ENCODE assay signal across 8 cellular contexts in the genomic region with DNA sequence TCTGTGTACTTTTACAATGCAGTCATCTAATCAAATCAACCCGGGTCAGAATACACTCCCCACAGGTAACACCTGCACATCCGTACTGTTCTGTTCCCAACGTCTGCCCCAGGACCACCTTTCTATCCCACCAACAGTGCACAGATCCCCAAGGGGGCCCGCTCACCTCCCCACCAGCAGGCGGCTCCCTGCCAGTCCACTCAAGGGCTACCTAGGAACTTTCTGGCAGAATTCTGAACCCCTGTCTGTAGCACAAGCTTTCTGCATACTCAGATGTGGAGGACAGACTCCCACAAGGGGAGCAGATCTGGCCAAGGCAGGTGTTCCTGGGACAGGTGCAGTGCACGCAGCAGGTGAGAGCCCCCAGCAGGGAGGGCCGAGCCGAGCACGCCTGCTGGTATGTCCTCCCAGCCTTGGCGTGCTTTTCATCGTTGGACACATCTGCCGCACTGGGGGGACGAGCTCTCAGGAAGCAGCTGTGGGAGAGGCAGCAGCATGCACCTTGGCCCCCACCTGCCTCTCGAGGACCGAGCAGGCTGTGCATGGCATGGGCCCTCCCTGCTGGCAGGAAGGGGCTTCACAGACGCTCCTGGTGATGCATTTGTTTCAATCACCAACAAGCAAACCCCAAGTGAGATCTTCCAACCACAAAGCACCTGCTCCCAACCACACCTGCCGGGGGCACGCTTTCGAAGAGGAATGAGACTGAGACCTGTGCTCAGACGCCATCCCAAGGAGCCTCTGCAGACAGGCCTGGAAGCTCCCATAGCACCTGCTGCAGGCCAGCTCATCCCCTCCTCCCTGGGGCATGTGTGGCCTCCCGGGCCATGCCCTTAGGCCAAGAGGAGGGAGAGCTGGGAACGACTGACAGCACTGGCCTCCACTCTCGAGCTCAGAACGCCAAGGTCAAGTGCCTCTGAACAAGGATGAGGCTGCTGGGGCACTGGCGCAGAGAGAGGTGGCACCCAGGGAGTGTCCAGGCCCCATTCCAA. TPM values are rescaled to one million over a fixed set of nuclear protein-coding genes. Genes with fewer than 3 reads are reported as not detected.
DNase-seq lines count a peak whose midpoint lies in the region; ATAC-seq, FAIRE-seq and TF ChIP-seq lines count a peak whose summit lies in the region.

No MANE protein-coding gene starts in this region.

- no peak for TF ChIP-seq CTCF in colonic mucosa (IDR thresholded peaks at IDR 0.05)
- no peak for TF ChIP-seq CTCF in upper lobe of left lung (IDR thresholded peaks at IDR 0.05)

- no peak for TF ChIP-seq POLR2A in upper lobe of left lung (IDR thresholded peaks at IDR 0.05)

- H3K27me3 ChIP-seq in colonic mucosa, result no peaks in the 10 kb centered on the region
- H3K27me3 ChIP-seq in upper lobe of left lung, result no peaks in the 10 kb centered on the region

- ATAC-seq in GM21786 (IDR thresholded peaks at IDR 0.05; ENCODE audit: unreplicated experiment), result peak; percentile 82
- ATAC-seq in upper lobe of left lung (ENCODE audit: low FRiP score in 2 of 2), result peak; percentile 41 to 70

- 63 to 90% methylated on average over 14 to 20 of the region's 25 CpGs for WGBS in upper lobe of left lung, 2 donors

- DNase-seq in GM18507 (ENCODE audit: extremely low spot score, insufficient read length, low read depth), result no peak
- peak; percentile 37 for DNase-seq in NCI-H1092 (lab: John Stamatoyannopoulos, UW)
- DNase-seq in colonic mucosa, result peak; percentile 62
- DNase-seq in upper lobe of left lung, result peak; percentile 54 to 81
- DNase-seq in NOMO-1 (lab: John Stamatoyannopoulos, UW; ENCODE audit: unreplicated experiment in 2 of 2), result no peak
- no peak for DNase-seq in UCSD-AML1 (lab: John Stamatoyannopoulos, UW; ENCODE audit: unreplicated experiment)
- no peak for DNase-seq in activated CD8-positive, alpha-beta memory T cell treated with anti-CD3 and anti-CD28 coated beads, Interleukin-2, amount 50 U/mL, for 4 hours

- peak; percentile 62 for FAIRE-seq in GM18507 (lab: Jason Lieb, UNC)

- H3K9ac ChIP-seq in colonic mucosa (ENCODE audit: low read depth in 2 of 2, low read length in 2 of 2), result peak overlapping the region; percentile 42 to 79

- H3K27ac ChIP-seq in colonic mucosa (peak overlapping the region; percentile 84), upper lobe of left lung (peak overlapping the region; percentile 56 to 80 (median 74))

- H3K36me3 ChIP-seq in colonic mucosa (no peaks in the 10 kb centered on the region), upper lobe of left lung (peaks cover 0 to 15% (median 4%) of the 10 kb centered on the region in 4 donors)

- H3K4me1 ChIP-seq in colonic mucosa (peaks cover 26% of the 10 kb centered on the region), upper lobe of left lung (peaks cover 42 to 71% (median 65%) of the 10 kb centered on the region in 4 donors)

- intact Hi-C loops in colonic mucosa (cut with DNase I), result no loop called here

- peak in 1 of 4 donors; percentile 58 for TF ChIP-seq EP300 in upper lobe of left lung (IDR thresholded peaks at IDR 0.05)

- H3K4me3 ChIP-seq in colonic mucosa, result no peak overlapping the region
- H3K4me3 ChIP-seq in upper lobe of left lung, result no peak overlapping the region

- H3K9me3 ChIP-seq in colonic mucosa (no peaks in the 10 kb centered on the region), upper lobe of left lung (no peaks in the 10 kb centered on the region)

RNA-seq across cellular contexts. Expression of a gene that starts 35.9 kb away (rescaled TPM):
- total RNA-seq in colonic mucosa, result 10 to 100 TPM; 32.1 to 38.0 TPM
- total RNA-seq in upper lobe of left lung, result 10 to 100 TPM; 46.7 to 80.7 (median 57.8) TPM

Comparison
In these comparisons a context has a peak if more than half of its experiments do, and no peak if none do; other contexts are left out.
1. DNase-seq: peak in NCI-H1092 (single experiment), colonic mucosa (single experiment) and upper lobe of left lung (2 of 2); none in GM18507 (single experiment), NOMO-1 (0 of 2), UCSD-AML1 (single experiment) and activated CD8-positive, alpha-beta memory T cell treated with anti-CD3 and anti-CD28 coated beads, Interleukin-2, amount 50 U/mL, for 4 hours (single experiment).